In the genomic region with DNA sequence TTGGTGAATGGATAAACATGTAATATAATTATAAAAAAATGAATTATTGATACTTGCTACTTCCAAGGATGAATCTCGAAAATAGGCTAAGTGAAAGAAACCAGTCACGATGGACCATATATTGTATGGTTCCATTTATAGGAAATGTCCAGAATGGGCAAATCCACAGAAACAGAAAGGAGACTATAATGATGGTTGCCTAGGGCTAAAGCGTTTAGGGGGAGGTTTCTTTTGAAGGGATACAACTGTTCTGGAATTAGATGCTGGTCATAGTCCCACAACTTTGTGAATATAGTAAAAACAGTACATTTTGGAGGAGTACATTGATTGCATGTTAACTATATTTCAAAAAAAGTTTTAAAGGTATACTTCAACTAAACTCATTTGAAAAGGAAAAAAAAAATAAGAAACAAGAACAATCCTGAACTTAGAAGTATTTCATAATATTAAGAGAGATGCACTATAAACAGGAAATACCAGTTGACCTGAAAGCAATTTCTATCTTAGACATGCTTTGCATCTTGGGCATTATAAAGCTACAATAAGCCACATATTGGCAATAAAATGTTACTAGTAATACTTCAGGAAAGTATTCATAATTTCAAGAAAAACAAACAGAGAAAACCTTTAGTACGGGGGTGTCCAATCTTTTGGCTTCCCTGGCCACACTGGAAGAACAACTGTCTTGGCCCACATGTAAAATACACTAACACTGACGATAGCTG, we compare ENCODE assay signal across 21 cellular contexts.
DNase-seq lines count a peak whose midpoint lies in the region; ATAC-seq, FAIRE-seq and TF ChIP-seq lines count a peak whose summit lies in the region.
"Had no signal": no experiment of that assay in that cellular context is flagged by ENCODE, and none has a peak within 500 bp of the region (broad histone marks: within the 10 kb centered on the region; RNA-seq: fewer than 3 reads in every experiment).

No MANE protein-coding gene starts in this region.

- peaks cover 6 to 26% of the 10 kb centered on the region in 2 experiments; a peak in 3 of 4 replicates for H3K79me1 ChIP-seq in IMR-90 (ENCODE audit: low read depth in 1 of 2, low read length in 2 of 2)

- peak overlapping the region; percentile 86; the same call in 1 of the 2 replicates for H3K23ac ChIP-seq in IMR-90 (ENCODE audit: low read depth, low read length)

- TF ChIP-seq POLR2A in IMR-90 (IDR thresholded peaks at IDR 0.05; ENCODE audit: low read depth, low read length) (no peak), lower leg skin (IDR thresholded peaks at IDR 0.05) (no peak)

- no peak for TF ChIP-seq RAD21 in IMR-90 (IDR thresholded peaks at IDR 0.05; ENCODE audit: low read length)

- H3K36me3 Mint-ChIP-seq in CD8-positive, alpha-beta memory T cell: peaks cover 10 to 80% (median 27%) of the 10 kb centered on the region in 3 donors
- peaks cover 60% of the 10 kb centered on the region for H3K36me3 Mint-ChIP-seq in effector memory CD8-positive, alpha-beta T cell (ENCODE audit: insufficient read depth)
- H3K36me3 Mint-ChIP-seq in stimulated activated naive B cell treated with anti-CD40 and anti-IgM and Interleukin-4, amounts not matched to agents 10 μg/mL and 1 μg/mL and 100 μg/mL, for 72 hours: peaks cover 20 to 54% of the 10 kb centered on the region in 2 donors

- no peak overlapping the region for H2BK15ac ChIP-seq in IMR-90 (ENCODE audit: low read depth, low read length)

- H2AK5ac ChIP-seq in IMR-90 (ENCODE audit: low read depth, low read length): no peak overlapping the region

- H3K27me3 Mint-ChIP-seq in CD8-positive, alpha-beta memory T cell: no peaks in the 10 kb centered on the region
- no peaks in the 10 kb centered on the region for H3K27me3 Mint-ChIP-seq in effector memory CD8-positive, alpha-beta T cell
- no peaks in the 10 kb centered on the region for H3K27me3 Mint-ChIP-seq in stimulated activated naive B cell treated with anti-CD40 and anti-IgM and Interleukin-4, amounts not matched to agents 10 μg/mL and 1 μg/mL and 100 μg/mL, for 72 hours

- 0 out of 2 replicates have a peak overlapping the region, but pooled peaks have one; percentile 10 for H2BK120ac ChIP-seq in IMR-90 (ENCODE audit: low read depth, low read length)

- ATAC-seq in IMR-90 (ENCODE audit: low read depth) (peak; percentile 71), GM21529 (IDR thresholded peaks at IDR 0.05; ENCODE audit: unreplicated experiment) (no peak)
- ATAC-seq in effector memory CD8-positive, alpha-beta T cell (replicated peaks): no peak
- ATAC-seq in stimulated activated naive B cell treated with anti-CD40 and anti-IgM and Interleukin-4, amounts not matched to agents 10 μg/mL and 1 μg/mL and 100 μg/mL, for 72 hours (replicated peaks): no peak
- ATAC-seq: A549, GM23338, HepG2 had no signal

- H4K20me1 ChIP-seq in IMR-90 (ENCODE audit: insufficient read depth, low read length): no peaks in the 10 kb centered on the region; the same call in 1 of the 2 replicates

- no peak for DNase-seq in CD8-positive, alpha-beta memory T cell
- DNase-seq in IMR-90: peak; percentile 52
- peak; percentile 20 for DNase-seq in epithelial cell of esophagus (ENCODE audit: low read depth)
- no peak for DNase-seq in effector memory CD8-positive, alpha-beta T cell
- no peak for DNase-seq in lower leg skin (ENCODE audit: low spot score in 2 of 2)
- no peak for DNase-seq in stimulated activated naive B cell treated with anti-CD40 and anti-IgM and Interleukin-4, amounts not matched to agents 10 μg/mL and 1 μg/mL and 100 μg/mL, for 72 hours
- DNase-seq: GDM1, MM.1S, NCI-H1105, NCI-H1694, NCI-H2107, NCI-H2227 treated with DMSO at 0.1 percent for 48 hours, NCI-H524, Peyer's patch, SIG-M5 had no signal

- H3K27ac Mint-ChIP-seq in CD8-positive, alpha-beta memory T cell: peak overlapping the region in 5 of 8 donors; percentile 10 to 61 (median 40)
- peak overlapping the region in 1 of 2 donors; percentile 10 for H3K27ac Mint-ChIP-seq in effector memory CD8-positive, alpha-beta T cell
- H3K27ac Mint-ChIP-seq in stimulated activated naive B cell treated with anti-CD40 and anti-IgM and Interleukin-4, amounts not matched to agents 10 μg/mL and 1 μg/mL and 100 μg/mL, for 72 hours: no peak overlapping the region
- H3K27ac Mint-ChIP-seq: GM23338 had no signal

- H3K9ac ChIP-seq in IMR-90 (ENCODE audit: low read depth, low read length): no peak overlapping the region

- TF ChIP-seq CTCF in IMR-90 (conservative IDR thresholded peaks at IDR 0.05; ENCODE audit: low read depth, low read length): no peak
- TF ChIP-seq CTCF in epithelial cell of esophagus (IDR thresholded peaks at IDR 0.05; ENCODE audit: insufficient read depth, low read depth, low read length, missing control alignments): no peak
- no peak for TF ChIP-seq CTCF in lower leg skin (IDR thresholded peaks at IDR 0.05)

- H3K9me3 Mint-ChIP-seq in CD8-positive, alpha-beta memory T cell: no peaks in the 10 kb centered on the region
- no peaks in the 10 kb centered on the region for H3K9me3 Mint-ChIP-seq in effector memory CD8-positive, alpha-beta T cell
- no peaks in the 10 kb centered on the region for H3K9me3 Mint-ChIP-seq in stimulated activated naive B cell treated with anti-CD40 and anti-IgM and Interleukin-4, amounts not matched to agents 10 μg/mL and 1 μg/mL and 100 μg/mL, for 72 hours
- H3K9me3 Mint-ChIP-seq: GM23338 had no signal

- no peaks in the 10 kb centered on the region for H3K27me3 ChIP-seq in CD8-positive, alpha-beta memory T cell (ENCODE audit: insufficient read depth, low read length, poor library complexity, severe bottlenecking)
- H3K27me3 ChIP-seq in IMR-90 (ENCODE audit: control insufficient read depth, insufficient read depth, low read length): no peaks in the 10 kb centered on the region
- H3K27me3 ChIP-seq: Peyer's patch had no signal

- H3K4me1 Mint-ChIP-seq in CD8-positive, alpha-beta memory T cell: peaks cover 4 to 34% (median 11%) of the 10 kb centered on the region in 3 donors
- H3K4me1 Mint-ChIP-seq in effector memory CD8-positive, alpha-beta T cell (ENCODE audit: low read depth in 2 of 2): peaks cover 4 to 5% of the 10 kb centered on the region in 2 donors
- H3K4me1 Mint-ChIP-seq in stimulated activated naive B cell treated with anti-CD40 and anti-IgM and Interleukin-4, amounts not matched to agents 10 μg/mL and 1 μg/mL and 100 μg/mL, for 72 hours: peaks cover 0 to 5% of the 10 kb centered on the region in 2 donors
- H3K4me1 Mint-ChIP-seq: GM23338 had no signal

- peak overlapping the region in 1 of 2 experiments; percentile 20; a peak in 1 of 4 replicates for H4K8ac ChIP-seq in IMR-90 (ENCODE audit: low read depth in 2 of 2, low read length in 2 of 2)

- peaks cover 6% of the 10 kb centered on the region; the same call in 1 of the 2 replicates for H3K9me1 ChIP-seq in IMR-90 (ENCODE audit: insufficient read depth, low read length)

- no CpG with 5 or more reads among the region's 5 CpGs for WGBS in IMR-90 (ENCODE audit: extremely low coverage in 2 of 2, insufficient read length in 1 of 2), 2 experiments
- 88 to 90% methylated on average over 5 of the region's 5 CpGs for WGBS in lower leg skin, 2 donors

- dilution Hi-C loops in IMR-90 (cut with HindIII; ENCODE audit: low sequenced_read_pairs, unreplicated experiment): no loop called here

- CTCF ChIA-PET in CD8-positive, alpha-beta memory T cell (lab: Charles Lee): no interaction called here
- CTCF ChIA-PET in IMR-90 (lab: Yijun Ruan, JAX): interaction anchor here (0.6 kb wide), 2 partner anchors 14 to 266 kb away, joined by 3 read pairs; no protein-coding TSS in a partner anchor

- H2AFZ ChIP-seq in IMR-90 (replicated peaks; ENCODE audit: low read length, poor library complexity): no peak overlapping the region
- H2AFZ ChIP-seq: GM23338 had no signal

- 0 out of 2 replicates have a peak overlapping the region, but pooled peaks have one; percentile 6 for H3K56ac ChIP-seq in IMR-90 (ENCODE audit: extremely low read depth, insufficient read depth, low read length)

- no TSS peak for BruUV-seq in IMR-90 (replicated peaks; lab: Mats Ljungman, UMichigan)

- H3K4me2 ChIP-seq in IMR-90 (ENCODE audit: low read depth, low read length): peak overlapping the region; percentile 66; the same call in 1 of the 2 replicates
- H3K4me2 ChIP-seq: A549, GM23338 had no signal

- no peak overlapping the region; the same call in 1 of the 2 replicates for H2BK20ac ChIP-seq in IMR-90 (ENCODE audit: low read depth, low read length)

- intact Hi-C loops in IMR-90 (cut with micrococcal nuclease): no loop called here
- intact Hi-C loops in lower leg skin (cut with DNase I; ENCODE audit: low total_unique reads): no loop called here

- H3K4ac ChIP-seq in IMR-90 (ENCODE audit: low read depth, low read length): peak overlapping the region; percentile 16; the same call in 1 of the 2 replicates

- no peak overlapping the region for H2AK9ac ChIP-seq in IMR-90 (replicated peaks; ENCODE audit: low read depth, low read length, poor library complexity)

- H3K4me1 ChIP-seq in CD8-positive, alpha-beta memory T cell (ENCODE audit: insufficient read depth, low read length): no peaks in the 10 kb centered on the region
- peaks cover 3% of the 10 kb centered on the region; the same call in 1 of the 2 replicates for H3K4me1 ChIP-seq in IMR-90 (ENCODE audit: control insufficient read depth, insufficient read depth, low read length)
- H3K4me1 ChIP-seq: Peyer's patch had no signal

- H3K18ac ChIP-seq in IMR-90 (ENCODE audit: low read depth, low read length): no peak overlapping the region

- in situ Hi-C loops in IMR-90 (cut with MboI; ENCODE audit: low sequenced_read_pairs): no loop called here

- peak; percentile 6 for FAIRE-seq in A204.1 (lab: Jason Lieb, UNC)
- FAIRE-seq: A549, GM18507, HepG2 had no signal

- no peak overlapping the region for H3K27ac ChIP-seq in CD8-positive, alpha-beta memory T cell (ENCODE audit: low read depth, low read length)
- peak overlapping the region; percentile 59; the same call in 1 of the 2 replicates for H3K27ac ChIP-seq in IMR-90 (ENCODE audit: insufficient read depth, low read length)
- H3K27ac ChIP-seq: A549, Peyer's patch had no signal

- H4K5ac ChIP-seq in IMR-90 (ENCODE audit: low read depth, low read length): peak overlapping the region; percentile 63; the same call in 1 of the 2 replicates

- H4K91ac ChIP-seq in IMR-90 (ENCODE audit: insufficient read depth, low read depth, low read length): no peak overlapping the region

- H3K4me3 ChIP-seq in CD8-positive, alpha-beta memory T cell (ENCODE audit: low read length): no peak overlapping the region
- no peak overlapping the region for H3K4me3 ChIP-seq in IMR-90 (ENCODE audit: insufficient read depth, low read depth, low read length)
- no peak overlapping the region for H3K4me3 ChIP-seq in epithelial cell of esophagus (ENCODE audit: low read length)
- H3K4me3 ChIP-seq in lower leg skin (ENCODE audit: low read depth, poor library complexity, severe bottlenecking): no peak overlapping the region
- H3K4me3 ChIP-seq: A549, GM23338, Peyer's patch had no signal

- no peak overlapping the region for H3K4me3 Mint-ChIP-seq in CD8-positive, alpha-beta memory T cell
- H3K4me3 Mint-ChIP-seq in effector memory CD8-positive, alpha-beta T cell: no peak overlapping the region
- no peak overlapping the region for H3K4me3 Mint-ChIP-seq in stimulated activated naive B cell treated with anti-CD40 and anti-IgM and Interleukin-4, amounts not matched to agents 10 μg/mL and 1 μg/mL and 100 μg/mL, for 72 hours
- H3K4me3 Mint-ChIP-seq: GM23338 had no signal

- no peaks in the 10 kb centered on the region for H3K9me3 ChIP-seq in CD8-positive, alpha-beta memory T cell (ENCODE audit: low read length)
- H3K9me3 ChIP-seq in IMR-90 (ENCODE audit: control insufficient read depth, insufficient read depth, low read length): no peaks in the 10 kb centered on the region; the same call in 1 of the 2 replicates
- H3K9me3 ChIP-seq: A549, Peyer's patch had no signal

- H3K14ac ChIP-seq in IMR-90 (replicated peaks; ENCODE audit: low read depth, low read length): peak overlapping the region; percentile 80; the same call in 1 of the 2 replicates

- H3K36me3 ChIP-seq in CD8-positive, alpha-beta memory T cell (ENCODE audit: insufficient read depth, low read length): peaks cover 9% of the 10 kb centered on the region
- H3K36me3 ChIP-seq in IMR-90 (ENCODE audit: control insufficient read depth, insufficient read depth, low read length): peaks cover 16% of the 10 kb centered on the region

- peak overlapping the region; percentile 79 for H2BK5ac ChIP-seq in IMR-90 (ENCODE audit: low read depth, low read length, poor library complexity, severe bottlenecking)

- POLR2A ChIA-PET in CD8-positive, alpha-beta memory T cell (lab: Charles Lee): no interaction called here
- POLR2A ChIA-PET in IMR-90 (lab: Charles Lee; ENCODE audit: unreplicated experiment): no interaction called here

Comparison
In these comparisons a context has a peak if more than half of its experiments do, and no peak if none do; other contexts are left out.
1. DNase-seq: peak in IMR-90 (single experiment) and epithelial cell of esophagus (single experiment); none in CD8-positive, alpha-beta memory T cell (0 of 5), effector memory CD8-positive, alpha-beta T cell (0 of 3), lower leg skin (0 of 2) and stimulated activated naive B cell treated with anti-CD40 and anti-IgM and Interleukin-4, amounts not matched to agents 10 μg/mL and 1 μg/mL and 100 μg/mL, for 72 hours (single experiment).